ENCODE assay signal across 8 cellular contexts in the genomic region with DNA sequence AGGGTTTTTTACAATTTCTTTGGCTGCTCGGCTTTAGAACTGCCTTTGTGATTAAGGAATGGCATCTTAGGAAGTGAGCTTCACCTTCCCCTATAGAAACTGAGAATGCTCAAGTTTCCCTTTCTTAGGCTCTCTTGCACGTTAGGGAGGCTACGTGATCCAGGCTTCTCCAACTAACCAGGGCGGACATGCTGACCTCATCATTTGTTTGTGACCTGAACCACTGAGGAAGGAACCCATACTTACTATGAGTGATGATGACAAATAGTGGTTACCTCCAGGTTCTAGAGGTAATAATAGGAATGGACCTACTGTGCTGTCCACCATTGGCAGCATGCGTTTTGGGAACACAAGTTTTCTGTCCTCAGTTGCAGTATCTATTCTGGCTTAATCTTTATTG.
"Had no signal": no experiment of that assay in that cellular context is flagged by ENCODE, and none has a peak within 500 bp of the region (broad histone marks: within the 10 kb centered on the region; RNA-seq: fewer than 3 reads in every experiment).

No MANE protein-coding gene starts in this region.

- DNase-seq: GDM1, GF-D8 had no signal

- ATAC-seq: GM12878 had no signal

- FAIRE-seq: G401.6, GM12878, GM12891, GM12892, GM18507, GM19239 had no signal

- H3K4me3 ChIP-seq: GM12878 had no signal
